ENCODE assay signal across 8 cellular contexts in the genomic region with DNA sequence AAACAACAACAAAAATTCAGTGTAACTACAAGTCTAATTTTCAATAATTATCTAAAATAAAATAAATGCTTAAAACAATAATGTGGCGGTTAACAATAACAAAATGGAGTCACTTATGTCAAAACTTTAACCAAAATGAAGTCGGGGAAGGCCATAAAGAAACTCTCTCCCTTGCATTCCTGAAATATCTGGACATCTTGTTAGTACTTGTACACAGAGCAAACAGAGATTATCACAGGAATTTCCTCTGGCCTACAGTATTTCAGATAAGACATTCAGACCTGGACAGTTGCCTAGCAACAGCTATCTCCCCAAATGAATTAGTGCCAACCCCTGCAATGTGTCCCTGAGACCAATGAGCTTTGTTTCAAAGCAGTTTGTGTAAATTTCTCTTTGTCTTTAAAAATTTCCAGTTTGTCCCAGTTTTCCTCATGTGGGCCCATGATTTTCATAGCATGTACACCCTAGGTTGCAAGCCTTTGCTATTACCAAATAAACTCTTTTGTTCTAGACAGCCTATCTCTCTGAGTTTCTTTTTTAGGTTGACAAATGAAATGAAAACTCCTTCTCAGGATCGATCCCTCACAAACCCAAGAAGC.
A peak's percentile ranks its signal among the peaks of the same experiment; 100 is the strongest.
DNase-seq lines count a peak whose midpoint lies in the region; ATAC-seq and TF ChIP-seq lines count a peak whose summit lies in the region.
"Had no signal": no experiment of that assay in that cellular context is flagged by ENCODE, and none has a peak within 500 bp of the region (broad histone marks: within the 10 kb centered on the region; RNA-seq: fewer than 3 reads in every experiment).

No MANE protein-coding gene starts in this region.

- H3K27me3 ChIP-seq in HUES6 (ENCODE audit: control insufficient read depth, insufficient read depth, low read length) (no peaks in the 10 kb centered on the region), adrenal gland (no peaks in the 10 kb centered on the region), smooth muscle cell (ENCODE audit: low read depth) (no peaks in the 10 kb centered on the region)

- ATAC-seq in left ventricle myocardium superior = peak; percentile 69

- peaks cover 18% of the 10 kb centered on the region for H4K20me1 ChIP-seq in smooth muscle cell (ENCODE audit: low read depth)

- H3K4me3 ChIP-seq in HUES6 (ENCODE audit: low read depth, low read length) (no peak overlapping the region), adrenal gland (peak overlapping the region in 1 of 4 donors; percentile 30), smooth muscle cell (no peak overlapping the region)

- H3K9me3 ChIP-seq in HUES6 (ENCODE audit: control insufficient read depth, insufficient read depth, low read depth, low read length) (0 out of 2 replicates have a peak, but pooled peaks cover 3% of the 10 kb centered on the region), adrenal gland (replicated peaks in 1 of 3) (peaks cover 0 to 8% (median 0%) of the 10 kb centered on the region in 3 donors), smooth muscle cell (replicated peaks; ENCODE audit: low read depth) (peaks cover 16% of the 10 kb centered on the region)

- H3K27ac ChIP-seq in HUES6 (ENCODE audit: low read depth, low read length) (peak overlapping the region; percentile 77; the same call in 1 of the 2 replicates), adrenal gland (peak overlapping the region; percentile 54 to 81 (median 67)), smooth muscle cell (ENCODE audit: low read depth) (peak overlapping the region; percentile 60)

- H3K36me3 ChIP-seq in HUES6 (ENCODE audit: control insufficient read depth, insufficient read depth, low read length) = no peaks in the 10 kb centered on the region
- H3K36me3 ChIP-seq in adrenal gland (replicated peaks in 1 of 2) = no peaks in the 10 kb centered on the region
- H3K36me3 ChIP-seq in smooth muscle cell (ENCODE audit: low read depth) = no peaks in the 10 kb centered on the region

- no peaks in the 10 kb centered on the region for H3F3A ChIP-seq in smooth muscle cell (ENCODE audit: low read depth)

- peaks cover 19% of the 10 kb centered on the region for H3K79me2 ChIP-seq in smooth muscle cell (ENCODE audit: low read depth)

- TF ChIP-seq CTCF in adrenal gland (IDR thresholded peaks at IDR 0.05) = no peak
- TF ChIP-seq CTCF in smooth muscle cell (IDR thresholded peaks at IDR 0.05; ENCODE audit: borderline replicate concordance, insufficient read depth, poor library complexity, severe bottlenecking) = no peak

- no peak overlapping the region for H2AFZ ChIP-seq in smooth muscle cell (ENCODE audit: low read depth)

- H3K9ac ChIP-seq in HUES6 (ENCODE audit: low read length) (peak overlapping the region; percentile 12), smooth muscle cell (ENCODE audit: low read depth) (no peak overlapping the region)

- TF ChIP-seq POLR2A in adrenal gland (IDR thresholded peaks at IDR 0.05) = no peak

- H3K4me2 ChIP-seq in smooth muscle cell = peak overlapping the region; percentile 13

- H3K4me1 ChIP-seq in HUES6 (ENCODE audit: control insufficient read depth, insufficient read depth, low read length) (peaks cover 19% of the 10 kb centered on the region), adrenal gland (replicated peaks in 1 of 2) (peaks cover 57 to 61% of the 10 kb centered on the region in 2 donors), smooth muscle cell (ENCODE audit: low read depth) (no peaks in the 10 kb centered on the region)

- intact Hi-C loops in adrenal gland (cut with DNase I) (no loop called here), left ventricle myocardium superior (cut with micrococcal nuclease) (no loop called here)

- DNase-seq in adrenal gland (peak; percentile 61 to 91 (median 85)), left ventricle myocardium superior (no peak), smooth muscle cell (lab: John Stamatoyannopoulos, UW; ENCODE audit: unreplicated experiment) (no peak), activated T-cell treated with anti-CD3 and anti-CD28 coated beads for 4 hours (no peak), DMS79 treated with DMSO at 0.1 percent for 48 hours (lab: John Stamatoyannopoulos, UW) (no peak), NCI-H526 treated with DMSO at 0.1 percent for 48 hours (lab: John Stamatoyannopoulos, UW) (no peak)
- DNase-seq: cerebellar nuclear complex had no signal

- WGBS in adrenal gland, 4 donors = 25 to 46% (median 28%) methylated on average over 3 of the region's 3 CpGs
- WGBS in smooth muscle cell (ENCODE audit: low lambda C conversion rate) = 57% methylated on average over 3 of the region's 3 CpGs

Comparison
In these comparisons a context has a peak if more than half of its experiments do, and no peak if none do; other contexts are left out.
1. DNase-seq: peak in adrenal gland (7 of 7); none in left ventricle myocardium superior (single experiment), smooth muscle cell (single experiment), activated T-cell treated with anti-CD3 and anti-CD28 coated beads for 4 hours (single experiment), DMS79 treated with DMSO at 0.1 percent for 48 hours (single experiment) and NCI-H526 treated with DMSO at 0.1 percent for 48 hours (single experiment).
2. Peak in every context shown above with its lines, with median percentiles within 50 percentile points of each other: H3K27ac ChIP-seq.